2 cellular contexts compared by ENCODE assay signal in the genomic region with DNA sequence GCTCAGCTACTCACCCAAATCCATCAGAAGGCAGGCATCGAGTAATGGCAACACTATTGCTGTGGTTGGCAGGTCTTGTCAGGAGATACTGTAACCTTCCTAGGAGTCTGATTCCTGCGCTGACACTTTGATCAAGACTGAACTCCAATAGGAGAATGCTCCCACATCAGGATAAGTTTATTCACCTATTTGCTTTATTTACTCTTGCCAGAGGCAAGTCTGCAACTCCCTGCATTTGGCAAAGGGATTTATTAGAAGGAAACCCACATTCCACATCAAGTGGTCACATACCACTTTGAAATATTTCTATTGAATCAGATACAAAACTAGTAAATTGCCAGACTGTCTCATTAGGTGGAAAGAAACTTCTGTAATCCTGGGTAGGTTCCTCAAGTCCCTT.
TF ChIP-seq lines count a peak whose summit lies in the region.

No MANE protein-coding gene starts in this region.

TF ChIP-seq in SK-N-SH, 30 proteins besides CTCF, POLR2A, EP300 and RAD21:
- no peak for TF ChIP-seq RXRA (IDR thresholded peaks at IDR 0.05; ENCODE audit: borderline replicate concordance, low read depth)
- TF ChIP-seq, protein P1, sequence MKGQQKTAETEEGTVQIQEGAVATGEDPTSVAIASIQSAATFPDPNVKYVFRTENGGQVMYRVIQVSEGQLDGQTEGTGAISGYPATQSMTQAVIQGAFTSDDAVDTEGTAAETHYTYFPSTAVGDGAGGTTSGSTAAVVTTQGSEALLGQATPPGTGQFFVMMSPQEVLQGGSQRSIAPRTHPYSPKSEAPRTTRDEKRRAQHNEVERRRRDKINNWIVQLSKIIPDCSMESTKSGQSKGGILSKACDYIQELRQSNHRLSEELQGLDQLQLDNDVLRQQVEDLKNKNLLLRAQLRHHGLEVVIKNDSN (IDR thresholded peaks at IDR 0.05; ENCODE audit: borderline replicate concordance, low read depth), result no peak
- no peak for TF ChIP-seq FOXJ3 (CRISPR knock-in tag; IDR thresholded peaks at IDR 0.05)
- TF ChIP-seq MXI1 (IDR thresholded peaks at IDR 0.05; ENCODE audit: low read depth, low read length), result no peak
- no peak for TF ChIP-seq YY1 (IDR thresholded peaks at IDR 0.05; ENCODE audit: low read depth)
- no peak for TF ChIP-seq POLR2AphosphoS5 (IDR thresholded peaks at IDR 0.05; ENCODE audit: low read depth, low read length)
- no peak for TF ChIP-seq RFX5 (IDR thresholded peaks at IDR 0.05; ENCODE audit: low read length)
- TF ChIP-seq ELF1 (IDR thresholded peaks at IDR 0.05), result no peak
- no peak for TF ChIP-seq RCOR1 (IDR thresholded peaks at IDR 0.05; ENCODE audit: low read length)
- TF ChIP-seq, protein P2, sequence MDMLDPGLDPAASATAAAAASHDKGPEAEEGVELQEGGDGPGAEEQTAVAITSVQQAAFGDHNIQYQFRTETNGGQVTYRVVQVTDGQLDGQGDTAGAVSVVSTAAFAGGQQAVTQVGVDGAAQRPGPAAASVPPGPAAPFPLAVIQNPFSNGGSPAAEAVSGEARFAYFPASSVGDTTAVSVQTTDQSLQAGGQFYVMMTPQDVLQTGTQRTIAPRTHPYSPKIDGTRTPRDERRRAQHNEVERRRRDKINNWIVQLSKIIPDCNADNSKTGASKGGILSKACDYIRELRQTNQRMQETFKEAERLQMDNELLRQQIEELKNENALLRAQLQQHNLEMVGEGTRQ (IDR thresholded peaks at IDR 0.05; ENCODE audit: borderline replicate concordance, low read depth, low read length), result no peak
- TF ChIP-seq GABPA (IDR thresholded peaks at IDR 0.05; ENCODE audit: low read depth), result no peak
- TF ChIP-seq, protein P3, sequence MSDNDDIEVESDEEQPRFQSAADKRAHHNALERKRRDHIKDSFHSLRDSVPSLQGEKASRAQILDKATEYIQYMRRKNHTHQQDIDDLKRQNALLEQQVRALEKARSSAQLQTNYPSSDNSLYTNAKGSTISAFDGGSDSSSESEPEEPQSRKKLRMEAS (IDR thresholded peaks at IDR 0.05; ENCODE audit: low read depth), result no peak
- TF ChIP-seq MEF2A (IDR thresholded peaks at IDR 0.05; ENCODE audit: borderline replicate concordance, low read depth), result no peak
- no peak for TF ChIP-seq CHD2 (IDR thresholded peaks at IDR 0.05; ENCODE audit: low read length, partially characterized antibody)
- no peak for TF ChIP-seq JUND (IDR thresholded peaks at IDR 0.05)

TF ChIP-seq in SK-N-SH treated with all-trans-retinoic acid at 6 μM for 48 hours, 23 proteins besides CTCF, POLR2A, EP300 and RAD21:
- no peak for TF ChIP-seq GLIS3 (CRISPR knock-in tag; IDR thresholded peaks at IDR 0.05)
- no peak for TF ChIP-seq ZFP30 (CRISPR knock-in tag; IDR thresholded peaks at IDR 0.05)
- TF ChIP-seq, protein P4, sequence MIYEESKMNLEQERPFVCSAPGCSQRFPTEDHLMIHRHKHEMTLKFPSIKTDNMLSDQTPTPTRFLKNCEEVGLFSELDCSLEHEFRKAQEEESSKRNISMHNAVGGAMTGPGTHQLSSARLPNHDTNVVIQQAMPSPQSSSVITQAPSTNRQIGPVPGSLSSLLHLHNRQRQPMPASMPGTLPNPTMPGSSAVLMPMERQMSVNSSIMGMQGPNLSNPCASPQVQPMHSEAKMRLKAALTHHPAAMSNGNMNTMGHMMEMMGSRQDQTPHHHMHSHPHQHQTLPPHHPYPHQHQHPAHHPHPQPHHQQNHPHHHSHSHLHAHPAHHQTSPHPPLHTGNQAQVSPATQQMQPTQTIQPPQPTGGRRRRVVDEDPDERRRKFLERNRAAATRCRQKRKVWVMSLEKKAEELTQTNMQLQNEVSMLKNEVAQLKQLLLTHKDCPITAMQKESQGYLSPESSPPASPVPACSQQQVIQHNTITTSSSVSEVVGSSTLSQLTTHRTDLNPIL (CRISPR knock-in tag; IDR thresholded peaks at IDR 0.05; ENCODE audit: low read depth), result no peak
- TF ChIP-seq, protein P5, sequence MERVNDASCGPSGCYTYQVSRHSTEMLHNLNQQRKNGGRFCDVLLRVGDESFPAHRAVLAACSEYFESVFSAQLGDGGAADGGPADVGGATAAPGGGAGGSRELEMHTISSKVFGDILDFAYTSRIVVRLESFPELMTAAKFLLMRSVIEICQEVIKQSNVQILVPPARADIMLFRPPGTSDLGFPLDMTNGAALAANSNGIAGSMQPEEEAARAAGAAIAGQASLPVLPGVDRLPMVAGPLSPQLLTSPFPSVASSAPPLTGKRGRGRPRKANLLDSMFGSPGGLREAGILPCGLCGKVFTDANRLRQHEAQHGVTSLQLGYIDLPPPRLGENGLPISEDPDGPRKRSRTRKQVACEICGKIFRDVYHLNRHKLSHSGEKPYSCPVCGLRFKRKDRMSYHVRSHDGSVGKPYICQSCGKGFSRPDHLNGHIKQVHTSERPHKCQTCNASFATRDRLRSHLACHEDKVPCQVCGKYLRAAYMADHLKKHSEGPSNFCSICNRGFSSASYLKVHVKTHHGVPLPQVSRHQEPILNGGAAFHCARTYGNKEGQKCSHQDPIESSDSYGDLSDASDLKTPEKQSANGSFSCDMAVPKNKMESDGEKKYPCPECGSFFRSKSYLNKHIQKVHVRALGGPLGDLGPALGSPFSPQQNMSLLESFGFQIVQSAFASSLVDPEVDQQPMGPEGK (CRISPR knock-in tag; IDR thresholded peaks at IDR 0.05; ENCODE audit: borderline replicate concordance), result no peak
- no peak for TF ChIP-seq ZFP3 (CRISPR knock-in tag; IDR thresholded peaks at IDR 0.05)
- TF ChIP-seq PPARA (CRISPR knock-in tag; IDR thresholded peaks at IDR 0.05; ENCODE audit: borderline replicate concordance), result no peak
- TF ChIP-seq ZNF70 (CRISPR knock-in tag; IDR thresholded peaks at IDR 0.05), result no peak
- no peak for TF ChIP-seq RARB (CRISPR knock-in tag; IDR thresholded peaks at IDR 0.05)
